Comparison of ENCODE assay signal across 8 cellular contexts in the genomic region with DNA sequence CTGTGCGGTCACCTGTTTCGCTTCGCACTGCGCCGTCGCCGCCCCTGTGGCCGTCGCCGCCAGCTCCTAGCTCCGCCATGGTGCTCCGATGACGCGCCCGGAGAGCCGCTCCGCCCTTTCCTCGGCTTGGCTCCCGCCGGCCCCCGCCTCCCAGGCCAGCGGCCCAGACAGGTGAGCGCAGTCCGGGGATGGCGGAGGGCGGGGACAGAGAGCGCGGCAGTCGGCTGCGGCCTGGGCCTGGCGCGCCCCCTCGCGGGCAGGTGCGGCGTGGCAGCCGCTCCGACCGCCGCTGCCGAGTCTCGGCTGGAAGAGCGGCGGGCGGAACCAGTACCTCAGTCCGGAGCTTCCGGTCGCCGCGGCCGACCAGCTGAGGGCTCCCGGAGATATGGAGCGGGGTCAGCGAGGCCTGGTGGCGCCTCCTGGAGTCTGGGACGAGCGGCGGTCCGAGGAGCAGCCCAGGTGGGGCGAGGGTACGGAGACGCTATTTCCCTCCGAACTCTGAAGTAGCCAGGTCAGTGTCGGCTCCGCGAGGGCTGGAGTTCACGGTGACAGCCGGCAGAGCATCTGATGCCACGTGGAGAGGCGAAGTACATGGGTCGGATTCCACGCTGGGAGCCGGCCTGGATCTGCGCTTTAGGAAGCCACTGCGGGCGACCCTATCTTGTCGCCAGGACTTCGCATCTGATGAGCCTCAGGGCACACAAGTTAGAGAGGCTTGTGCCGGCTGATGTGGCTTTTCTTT. TPM values are rescaled to one million over a fixed set of nuclear protein-coding genes. Genes with fewer than 3 reads are reported as not detected.
A peak's percentile ranks its signal among the peaks of the same experiment; 100 is the strongest.
DNase-seq lines count a peak whose midpoint lies in the region; ATAC-seq and TF ChIP-seq lines count a peak whose summit lies in the region.

A gene (minus strand): TSS at position 93 of the 742 bp plus-strand sequence. CDS start 14 bp downstream, at position 79.

- peaks cover 43% of the 10 kb centered on the region for H3K79me2 ChIP-seq in mammary epithelial cell (ENCODE audit: insufficient read depth, low read length)

- H3K27me3 ChIP-seq in WERI-Rb-1 (ENCODE audit: insufficient read depth, low read depth, severe bottlenecking) (no peaks in the 10 kb centered on the region), mammary epithelial cell (ENCODE audit: insufficient read depth, low read length) (no peaks in the 10 kb centered on the region), kidney epithelial cell (ENCODE audit: control insufficient read depth, insufficient read depth, low read length) (no peaks in the 10 kb centered on the region)

- intact Hi-C loops in mammary epithelial cell (cut with micrococcal nuclease), result loop anchor here (1.0 to 5.0 kb wide), 7 partner anchors 147 to 1013 kb away; a partner anchor contains a TSS

- WGBS in mammary epithelial cell (ENCODE audit: low coverage, missing lambda C conversion rate), result 2% methylated on average over 41 of the region's 79 CpGs

- dilution Hi-C loops in mammary epithelial cell (cut with HindIII; ENCODE audit: low sequenced_read_pairs), result no loop called here

- no TSS peak for BruUV-seq in mammary epithelial cell (replicated peaks; lab: Mats Ljungman, UMichigan)

- peak within 1 kb of the TSS; percentile 92 for H2AFZ ChIP-seq in mammary epithelial cell (ENCODE audit: low read depth, low read length)

- no peak for ATAC-seq in GM18870 (IDR thresholded peaks at IDR 0.05; ENCODE audit: unreplicated experiment)

- H3K36me3 ChIP-seq in HEK293 (ENCODE audit: control insufficient read depth in 2 of 2, insufficient read depth in 1 of 2, low read length in 2 of 2) (no peaks in the 10 kb centered on the region), WERI-Rb-1 (no peaks in the 10 kb centered on the region), mammary epithelial cell (ENCODE audit: insufficient read depth, low read length) (no peaks in the 10 kb centered on the region), kidney epithelial cell (ENCODE audit: control insufficient read depth, insufficient read depth, low read length) (no peaks in the 10 kb centered on the region)

- peak within 1 kb of the TSS; percentile 91 for H3K9ac ChIP-seq in mammary epithelial cell (ENCODE audit: insufficient read depth, low read length)

- POLR2A ChIA-PET in HEK293 (lab: Yijun Ruan, JAX), result interaction anchor here (0.9 to 1.9 kb wide), 5 partner anchors 11 to 300 kb away, joined by 3 to 15 read pairs (median 4); a partner anchor contains a TSS

- H3K4me2 ChIP-seq in mammary epithelial cell (ENCODE audit: insufficient read depth, low read depth, low read length), result peak within 1 kb of the TSS; percentile 97

- H4K20me1 ChIP-seq in mammary epithelial cell (ENCODE audit: insufficient read depth, low read length), result no peaks in the 10 kb centered on the region

- DNase-seq in GM10266 (ENCODE audit: extremely low spot score) (peak; percentile 87), NCI-H128 (lab: John Stamatoyannopoulos, UW; ENCODE audit: unreplicated experiment) (peak; percentile 79), WERI-Rb-1 (peak; percentile 82), mammary epithelial cell (peak; percentile 93), kidney epithelial cell (ENCODE audit: low read depth) (no peak)
- DNase-seq in stimulated activated CD4-positive, alpha-beta T cell treated with anti-CD3 and anti-CD28 coated beads, Interleukin-15, amount 100 ng/mL, for 48 hours (ENCODE audit: low read depth in 2 of 2), result peak; percentile 35 to 59

- CTCF ChIA-PET in HEK293 (lab: Yijun Ruan, JAX) (interaction anchor here (0.5 to 3.2 kb wide), 45 partner anchors 8 to 1714 kb away, joined by 3 to 31 read pairs (median 3); a partner anchor contains a TSS), mammary epithelial cell (lab: Charles Lee; ENCODE audit: low non-redundant PET) (interaction anchor here (0.6 to 1.0 kb wide), 7 partner anchors 147 to 981 kb away, joined by 3 to 8 read pairs (median 4); a partner anchor contains a TSS)

- in situ Hi-C loops in mammary epithelial cell (cut with MboI; ENCODE audit: low sequenced_read_pairs in 2 of 2), result no loop called here

- H3K9me3 ChIP-seq in HEK293 (ENCODE audit: control insufficient read depth, insufficient read depth, low read depth, low read length), result no peaks in the 10 kb centered on the region
- H3K9me3 ChIP-seq in WERI-Rb-1 (ENCODE audit: severe bottlenecking), result no peaks in the 10 kb centered on the region
- no peaks in the 10 kb centered on the region for H3K9me3 ChIP-seq in mammary epithelial cell (replicated peaks; ENCODE audit: insufficient read depth, low read length)

- H3K4me1 ChIP-seq in HEK293 (ENCODE audit: control insufficient read depth, insufficient read depth, low read length) (peaks cover 10% of the 10 kb centered on the region), mammary epithelial cell (ENCODE audit: insufficient read depth, low read length) (peaks cover 6% of the 10 kb centered on the region)

- peak within 1 kb of the TSS; percentile 90 for H3K4me3 ChIP-seq in HEK293 (ENCODE audit: low read depth, low read length)
- H3K4me3 ChIP-seq in WERI-Rb-1 (ENCODE audit: low read depth, low read length), result peak within 1 kb of the TSS; percentile 84
- H3K4me3 ChIP-seq in mammary epithelial cell (replicated peaks in 1 of 3; ENCODE audit: insufficient read depth in 1 of 3, low read depth in 2 of 3, low read length in 3 of 3), result peak within 1 kb of the TSS; percentile 62 to 98 (median 84)
- H3K4me3 ChIP-seq in kidney epithelial cell (ENCODE audit: low read depth, low read length), result peak within 1 kb of the TSS; percentile 85

- peak; percentile 94 for TF ChIP-seq CTCF in GM10266 (IDR thresholded peaks at IDR 0.05; ENCODE audit: control insufficient read depth, insufficient read depth, low read depth, missing control alignments)
- 0 out of 2 replicates have a peak, but pooled peaks have one; percentile 46 for TF ChIP-seq CTCF in HEK293 (tag by site-specific recombination; IDR thresholded peaks at IDR 0.05)
- peak; percentile 80 for TF ChIP-seq CTCF in WERI-Rb-1 (IDR thresholded peaks at IDR 0.05; ENCODE audit: low read depth, low read length)
- TF ChIP-seq CTCF in mammary epithelial cell (conservative IDR thresholded peaks at IDR 0.05 in 1 of 2, IDR thresholded peaks at IDR 0.05 in 1 of 2; ENCODE audit: extremely low read depth in 1 of 2, insufficient read depth in 1 of 2, low read depth in 1 of 2, low read length in 2 of 2), result peak; percentile 58 to 61
- TF ChIP-seq CTCF in kidney epithelial cell (IDR thresholded peaks at IDR 0.05; ENCODE audit: insufficient read depth, low read length, poor library complexity, severe bottlenecking), result peak; percentile 58

- peak within 1 kb of the TSS; percentile 82; the same call in 1 of the 2 replicates for H3K27ac ChIP-seq in HEK293 (ENCODE audit: extremely low read depth, low read depth, low read length)
- H3K27ac ChIP-seq in WERI-Rb-1, result no peak within 1 kb of the TSS
- peak within 1 kb of the TSS; percentile 84 for H3K27ac ChIP-seq in mammary epithelial cell (ENCODE audit: insufficient read depth, low read depth, low read length)

TF ChIP-seq in HEK293, 187 proteins besides CTCF, POLR2A, EP300 and RAD21 (continues in another document):
- TF ChIP-seq GFI1B (tag by site-specific recombination; IDR thresholded peaks at IDR 0.05) (no peak), REPIN1 (tag by site-specific recombination; IDR thresholded peaks at IDR 0.05; ENCODE audit: low read depth) (no peak), YY1 (tag by site-specific recombination; IDR thresholded peaks at IDR 0.05) (peak; percentile 73), ZNF610 (tag by site-specific recombination; IDR thresholded peaks at IDR 0.05; ENCODE audit: borderline replicate concordance) (peak; percentile 21; the same call in 1 of the 2 replicates), ZNF221 (tag by site-specific recombination; IDR thresholded peaks at IDR 0.05; ENCODE audit: borderline replicate concordance) (no peak), KLF7 (tag by site-specific recombination; IDR thresholded peaks at IDR 0.05; ENCODE audit: borderline replicate concordance) (no peak), ZNF585B (tag by site-specific recombination; IDR thresholded peaks at IDR 0.05) (no peak), KLF8 (tag by site-specific recombination; IDR thresholded peaks at IDR 0.05) (peak; percentile 18; the same call in 1 of the 2 replicates)
- TF ChIP-seq, protein P1, sequence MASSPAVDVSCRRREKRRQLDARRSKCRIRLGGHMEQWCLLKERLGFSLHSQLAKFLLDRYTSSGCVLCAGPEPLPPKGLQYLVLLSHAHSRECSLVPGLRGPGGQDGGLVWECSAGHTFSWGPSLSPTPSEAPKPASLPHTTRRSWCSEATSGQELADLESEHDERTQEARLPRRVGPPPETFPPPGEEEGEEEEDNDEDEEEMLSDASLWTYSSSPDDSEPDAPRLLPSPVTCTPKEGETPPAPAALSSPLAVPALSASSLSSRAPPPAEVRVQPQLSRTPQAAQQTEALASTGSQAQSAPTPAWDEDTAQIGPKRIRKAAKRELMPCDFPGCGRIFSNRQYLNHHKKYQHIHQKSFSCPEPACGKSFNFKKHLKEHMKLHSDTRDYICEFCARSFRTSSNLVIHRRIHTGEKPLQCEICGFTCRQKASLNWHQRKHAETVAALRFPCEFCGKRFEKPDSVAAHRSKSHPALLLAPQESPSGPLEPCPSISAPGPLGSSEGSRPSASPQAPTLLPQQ (tag by site-specific recombination; IDR thresholded peaks at IDR 0.05), result peak; percentile 24; the same call in 1 of the 2 replicates
- TF ChIP-seq, protein P2, sequence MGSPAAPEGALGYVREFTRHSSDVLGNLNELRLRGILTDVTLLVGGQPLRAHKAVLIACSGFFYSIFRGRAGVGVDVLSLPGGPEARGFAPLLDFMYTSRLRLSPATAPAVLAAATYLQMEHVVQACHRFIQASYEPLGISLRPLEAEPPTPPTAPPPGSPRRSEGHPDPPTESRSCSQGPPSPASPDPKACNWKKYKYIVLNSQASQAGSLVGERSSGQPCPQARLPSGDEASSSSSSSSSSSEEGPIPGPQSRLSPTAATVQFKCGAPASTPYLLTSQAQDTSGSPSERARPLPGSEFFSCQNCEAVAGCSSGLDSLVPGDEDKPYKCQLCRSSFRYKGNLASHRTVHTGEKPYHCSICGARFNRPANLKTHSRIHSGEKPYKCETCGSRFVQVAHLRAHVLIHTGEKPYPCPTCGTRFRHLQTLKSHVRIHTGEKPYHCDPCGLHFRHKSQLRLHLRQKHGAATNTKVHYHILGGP (tag by site-specific recombination; IDR thresholded peaks at IDR 0.05), result no peak

RNA-seq across cellular contexts. Expression of the gene that starts here (rescaled TPM):
- total RNA-seq in mammary epithelial cell, result 10 to 100 TPM; 38.2 to 39.0 TPM
- 10.6 TPM for polyA plus RNA-seq in mammary epithelial cell
- polyA minus RNA-seq in mammary epithelial cell, result 15.2 TPM
- total RNA-seq in kidney epithelial cell, result 16.0 and 17.6 TPM in 2 replicates
